Comparison of ENCODE assay signal across 10 cellular contexts in the genomic region with DNA sequence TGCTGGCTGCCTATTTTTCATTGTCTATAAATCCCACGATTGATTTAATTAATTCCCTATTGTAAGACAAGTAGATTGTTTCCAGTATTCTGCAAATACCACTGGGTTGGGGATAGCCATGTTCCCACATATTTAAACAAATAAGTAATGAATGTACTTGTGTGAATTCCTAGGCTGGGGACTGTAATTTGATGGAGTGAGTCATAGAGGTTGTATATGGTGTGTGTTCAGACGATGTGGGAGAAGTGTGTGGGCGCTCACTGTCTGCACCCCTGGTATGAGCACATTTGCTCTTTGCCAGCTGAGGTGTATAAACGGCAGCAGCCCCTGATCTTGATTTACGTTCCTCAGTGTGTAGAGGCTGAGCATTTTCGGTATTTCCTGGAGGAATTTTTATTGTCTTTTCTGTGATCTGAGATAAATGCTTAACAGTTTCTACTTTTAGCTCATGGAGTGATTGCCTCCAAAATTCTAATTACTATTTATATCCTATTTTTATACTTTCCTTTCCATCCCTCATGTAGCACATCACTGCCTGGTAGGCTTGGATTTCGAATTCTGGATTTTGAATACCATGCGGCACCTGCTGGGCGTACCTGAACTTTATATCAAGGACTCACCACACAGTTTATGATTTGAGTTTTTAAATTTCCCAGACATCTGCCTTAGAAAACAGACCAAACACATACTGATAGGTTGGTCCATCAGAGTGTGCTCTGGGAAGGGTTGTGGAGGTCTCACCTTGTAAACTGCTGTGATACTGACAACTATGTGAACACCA. TPM values are rescaled to one million over a fixed set of nuclear protein-coding genes. Genes with fewer than 3 reads are reported as not detected.
DNase-seq lines count a peak whose midpoint lies in the region; ATAC-seq lines count a peak whose summit lies in the region.
"Had no signal": no experiment of that assay in that cellular context is flagged by ENCODE, and none has a peak within 500 bp of the region (broad histone marks: within the 10 kb centered on the region; RNA-seq: fewer than 3 reads in every experiment).

No MANE protein-coding gene starts in this region.

- DNase-seq in activated CD4-positive, CD25-positive, alpha-beta regulatory T cell (lab: John Stamatoyannopoulos, UW): no peak
- no peak for DNase-seq in activated CD4-positive, alpha-beta T cell treated with anti-CD3 and anti-CD28 coated beads, Interleukin-2, amount 10 ng/mL, durations not matched to agents 24 days and 14 days
- DNase-seq in fibroblast of peridontal ligament (ENCODE audit: extremely low read depth): peak; percentile 56
- DNase-seq in stimulated activated CD4-positive, alpha-beta T cell treated with anti-CD3 and anti-CD28 coated beads, Interleukin-4, amount 100 ng/mL, for 1 hour: peak; percentile 39
- DNase-seq: aorta, NCI-H1930 had no signal

- H3K9me3 Mint-ChIP-seq in activated CD4-positive, alpha-beta T cell treated with anti-CD3 and anti-CD28 coated beads, Interleukin-2, amount 10 ng/mL, durations not matched to agents 24 days and 14 days: no peaks in the 10 kb centered on the region

- peaks cover 33% of the 10 kb centered on the region for H3K4me1 Mint-ChIP-seq in activated CD4-positive, alpha-beta T cell treated with anti-CD3 and anti-CD28 coated beads, Interleukin-2, amount 10 ng/mL, durations not matched to agents 24 days and 14 days

- intact Hi-C loops in activated CD4-positive, alpha-beta T cell treated with anti-CD3 and anti-CD28 coated beads, Interleukin-2, amount 10 ng/mL, durations not matched to agents 24 days and 14 days (cut with micrococcal nuclease): loop anchor here (10.0 kb wide), 2 partner anchors 1123 to 1773 kb away; no protein-coding TSS in a partner anchor

- peak overlapping the region; percentile 38 for H3K27ac Mint-ChIP-seq in activated CD4-positive, alpha-beta T cell treated with anti-CD3 and anti-CD28 coated beads, Interleukin-2, amount 10 ng/mL, durations not matched to agents 24 days and 14 days

- ATAC-seq in activated CD4-positive, CD25-positive, alpha-beta regulatory T cell treated with anti-CD3 and anti-CD28 coated beads, Interleukin-2, amount 50 U/mL, for 24 hours: peak; percentile 41 to 78
- ATAC-seq in HG03045 (IDR thresholded peaks at IDR 0.05; ENCODE audit: unreplicated experiment) (no peak), HG03039 (IDR thresholded peaks at IDR 0.05; ENCODE audit: unreplicated experiment) (no peak), HG03196 (IDR thresholded peaks at IDR 0.05; ENCODE audit: unreplicated experiment) (no peak)

- H3K4me3 Mint-ChIP-seq in activated CD4-positive, alpha-beta T cell treated with anti-CD3 and anti-CD28 coated beads, Interleukin-2, amount 10 ng/mL, durations not matched to agents 24 days and 14 days: no peak overlapping the region

- H3K27me3 Mint-ChIP-seq in activated CD4-positive, alpha-beta T cell treated with anti-CD3 and anti-CD28 coated beads, Interleukin-2, amount 10 ng/mL, durations not matched to agents 24 days and 14 days: no peaks in the 10 kb centered on the region

- peaks cover 9% of the 10 kb centered on the region for H3K36me3 Mint-ChIP-seq in activated CD4-positive, alpha-beta T cell treated with anti-CD3 and anti-CD28 coated beads, Interleukin-2, amount 10 ng/mL, durations not matched to agents 24 days and 14 days (ENCODE audit: low read depth)

RNA-seq across cellular contexts. Expression of a gene that starts 6.2 kb away (rescaled TPM):
- 35.4 and 35.9 TPM in 2 replicates for total RNA-seq in activated CD4-positive, alpha-beta T cell treated with anti-CD3 and anti-CD28 coated beads, Interleukin-2, amount 10 ng/mL, durations not matched to agents 24 days and 14 days

Comparison
In these comparisons a context has a peak if more than half of its experiments do, and no peak if none do; other contexts are left out.
1. ATAC-seq: peak in activated CD4-positive, CD25-positive, alpha-beta regulatory T cell treated with anti-CD3 and anti-CD28 coated beads, Interleukin-2, amount 50 U/mL, for 24 hours (2 of 2); none in HG03045 (single experiment), HG03039 (single experiment) and HG03196 (single experiment).
2. DNase-seq: peak in fibroblast of peridontal ligament (single experiment) and stimulated activated CD4-positive, alpha-beta T cell treated with anti-CD3 and anti-CD28 coated beads, Interleukin-4, amount 100 ng/mL, for 1 hour (single experiment); none in activated CD4-positive, CD25-positive, alpha-beta regulatory T cell (0 of 4) and activated CD4-positive, alpha-beta T cell treated with anti-CD3 and anti-CD28 coated beads, Interleukin-2, amount 10 ng/mL, durations not matched to agents 24 days and 14 days (single experiment).